ENCODE assay signal across 1 cellular context in the genomic region with DNA sequence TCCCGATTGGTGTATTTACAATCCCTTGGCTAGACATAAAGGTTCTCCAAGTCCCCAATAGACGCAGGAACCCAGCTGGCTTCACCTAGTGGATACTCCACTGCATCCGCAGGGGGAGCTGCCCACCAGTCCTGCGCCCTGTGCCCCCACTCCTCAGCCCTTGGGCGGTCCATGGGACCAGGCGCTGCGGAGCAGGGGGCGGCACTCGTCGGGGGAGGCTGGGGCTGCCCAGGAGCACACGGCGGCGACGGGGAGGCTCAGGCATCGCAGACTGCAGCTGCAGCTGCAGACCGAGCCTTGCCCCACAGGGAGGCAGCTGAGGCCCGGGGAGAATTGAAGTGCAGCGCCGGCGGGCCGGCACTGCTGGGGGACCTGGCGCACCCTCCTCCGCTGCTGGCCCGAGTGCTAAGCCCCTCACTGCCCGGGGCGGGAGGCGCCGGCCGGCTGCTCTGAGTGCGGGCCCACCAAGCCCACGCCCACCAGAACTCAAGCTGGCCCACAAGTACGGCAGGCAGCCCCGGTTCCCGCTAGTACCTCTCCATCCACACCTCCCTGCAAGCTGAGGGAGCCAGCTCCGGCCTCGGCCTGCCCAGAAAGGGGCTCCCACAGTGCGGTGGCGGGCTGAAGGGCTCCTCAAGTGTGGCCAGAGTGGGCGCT.
TF ChIP-seq lines count a peak whose summit lies in the region.

No MANE protein-coding gene starts in this region.

TF ChIP-seq in GM23338, 12 proteins besides CTCF, POLR2A, EP300 and RAD21 (continued from another document):
- TF ChIP-seq, protein P1, sequence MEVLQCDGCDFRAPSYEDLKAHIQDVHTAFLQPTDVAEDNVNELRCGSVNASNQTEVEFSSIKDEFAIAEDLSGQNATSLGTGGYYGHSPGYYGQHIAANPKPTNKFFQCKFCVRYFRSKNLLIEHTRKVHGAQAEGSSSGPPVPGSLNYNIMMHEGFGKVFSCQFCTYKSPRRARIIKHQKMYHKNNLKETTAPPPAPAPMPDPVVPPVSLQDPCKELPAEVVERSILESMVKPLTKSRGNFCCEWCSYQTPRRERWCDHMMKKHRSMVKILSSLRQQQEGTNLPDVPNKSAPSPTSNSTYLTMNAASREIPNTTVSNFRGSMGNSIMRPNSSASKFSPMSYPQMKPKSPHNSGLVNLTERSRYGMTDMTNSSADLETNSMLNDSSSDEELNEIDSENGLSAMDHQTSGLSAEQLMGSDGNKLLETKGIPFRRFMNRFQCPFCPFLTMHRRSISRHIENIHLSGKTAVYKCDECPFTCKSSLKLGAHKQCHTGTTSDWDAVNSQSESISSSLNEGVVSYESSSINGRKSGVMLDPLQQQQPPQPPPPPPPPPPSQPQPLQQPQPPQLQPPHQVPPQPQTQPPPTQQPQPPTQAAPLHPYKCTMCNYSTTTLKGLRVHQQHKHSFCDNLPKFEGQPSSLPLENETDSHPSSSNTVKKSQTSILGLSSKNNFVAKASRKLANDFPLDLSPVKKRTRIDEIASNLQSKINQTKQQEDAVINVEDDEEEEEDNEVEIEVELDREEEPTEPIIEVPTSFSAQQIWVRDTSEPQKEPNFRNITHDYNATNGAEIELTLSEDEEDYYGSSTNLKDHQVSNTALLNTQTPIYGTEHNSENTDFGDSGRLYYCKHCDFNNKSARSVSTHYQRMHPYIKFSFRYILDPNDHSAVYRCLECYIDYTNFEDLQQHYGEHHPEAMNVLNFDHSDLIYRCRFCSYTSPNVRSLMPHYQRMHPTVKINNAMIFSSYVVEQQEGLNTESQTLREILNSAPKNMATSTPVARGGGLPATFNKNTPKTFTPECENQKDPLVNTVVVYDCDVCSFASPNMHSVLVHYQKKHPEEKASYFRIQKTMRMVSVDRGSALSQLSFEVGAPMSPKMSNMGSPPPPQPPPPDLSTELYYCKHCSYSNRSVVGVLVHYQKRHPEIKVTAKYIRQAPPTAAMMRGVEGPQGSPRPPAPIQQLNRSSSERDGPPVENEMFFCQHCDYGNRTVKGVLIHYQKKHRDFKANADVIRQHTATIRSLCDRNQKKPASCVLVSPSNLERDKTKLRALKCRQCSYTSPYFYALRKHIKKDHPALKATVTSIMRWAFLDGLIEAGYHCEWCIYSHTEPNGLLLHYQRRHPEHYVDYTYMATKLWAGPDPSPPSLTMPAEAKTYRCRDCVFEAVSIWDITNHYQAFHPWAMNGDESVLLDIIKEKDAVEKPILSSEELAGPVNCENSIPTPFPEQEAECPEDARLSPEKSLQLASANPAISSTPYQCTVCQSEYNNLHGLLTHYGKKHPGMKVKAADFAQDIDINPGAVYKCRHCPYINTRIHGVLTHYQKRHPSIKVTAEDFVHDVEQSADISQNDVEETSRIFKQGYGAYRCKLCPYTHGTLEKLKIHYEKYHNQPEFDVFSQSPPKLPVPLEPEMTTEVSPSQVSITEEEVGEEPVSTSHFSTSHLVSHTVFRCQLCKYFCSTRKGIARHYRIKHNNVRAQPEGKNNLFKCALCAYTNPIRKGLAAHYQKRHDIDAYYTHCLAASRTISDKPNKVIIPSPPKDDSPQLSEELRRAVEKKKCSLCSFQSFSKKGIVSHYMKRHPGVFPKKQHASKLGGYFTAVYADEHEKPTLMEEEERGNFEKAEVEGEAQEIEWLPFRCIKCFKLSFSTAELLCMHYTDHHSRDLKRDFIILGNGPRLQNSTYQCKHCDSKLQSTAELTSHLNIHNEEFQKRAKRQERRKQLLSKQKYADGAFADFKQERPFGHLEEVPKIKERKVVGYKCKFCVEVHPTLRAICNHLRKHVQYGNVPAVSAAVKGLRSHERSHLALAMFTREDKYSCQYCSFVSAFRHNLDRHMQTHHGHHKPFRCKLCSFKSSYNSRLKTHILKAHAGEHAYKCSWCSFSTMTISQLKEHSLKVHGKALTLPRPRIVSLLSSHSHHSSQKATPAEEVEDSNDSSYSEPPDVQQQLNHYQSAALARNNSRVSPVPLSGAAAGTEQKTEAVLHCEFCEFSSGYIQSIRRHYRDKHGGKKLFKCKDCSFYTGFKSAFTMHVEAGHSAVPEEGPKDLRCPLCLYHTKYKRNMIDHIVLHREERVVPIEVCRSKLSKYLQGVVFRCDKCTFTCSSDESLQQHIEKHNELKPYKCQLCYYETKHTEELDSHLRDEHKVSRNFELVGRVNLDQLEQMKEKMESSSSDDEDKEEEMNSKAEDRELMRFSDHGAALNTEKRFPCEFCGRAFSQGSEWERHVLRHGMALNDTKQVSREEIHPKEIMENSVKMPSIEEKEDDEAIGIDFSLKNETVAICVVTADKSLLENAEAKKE (CRISPR knock-in tag; IDR thresholded peaks at IDR 0.05): no peak
- no peak for TF ChIP-seq EZH2phosphoT487 (IDR thresholded peaks at IDR 0.05; ENCODE audit: unreplicated experiment)
- no peak for TF ChIP-seq STAT1 (IDR thresholded peaks at IDR 0.05; ENCODE audit: unreplicated experiment)
- TF ChIP-seq POLR2AphosphoS5 (IDR thresholded peaks at IDR 0.05; ENCODE audit: low read depth): no peak
- TF ChIP-seq ZNF114 (CRISPR knock-in tag; IDR thresholded peaks at IDR 0.05): no peak
- TF ChIP-seq, protein P2, sequence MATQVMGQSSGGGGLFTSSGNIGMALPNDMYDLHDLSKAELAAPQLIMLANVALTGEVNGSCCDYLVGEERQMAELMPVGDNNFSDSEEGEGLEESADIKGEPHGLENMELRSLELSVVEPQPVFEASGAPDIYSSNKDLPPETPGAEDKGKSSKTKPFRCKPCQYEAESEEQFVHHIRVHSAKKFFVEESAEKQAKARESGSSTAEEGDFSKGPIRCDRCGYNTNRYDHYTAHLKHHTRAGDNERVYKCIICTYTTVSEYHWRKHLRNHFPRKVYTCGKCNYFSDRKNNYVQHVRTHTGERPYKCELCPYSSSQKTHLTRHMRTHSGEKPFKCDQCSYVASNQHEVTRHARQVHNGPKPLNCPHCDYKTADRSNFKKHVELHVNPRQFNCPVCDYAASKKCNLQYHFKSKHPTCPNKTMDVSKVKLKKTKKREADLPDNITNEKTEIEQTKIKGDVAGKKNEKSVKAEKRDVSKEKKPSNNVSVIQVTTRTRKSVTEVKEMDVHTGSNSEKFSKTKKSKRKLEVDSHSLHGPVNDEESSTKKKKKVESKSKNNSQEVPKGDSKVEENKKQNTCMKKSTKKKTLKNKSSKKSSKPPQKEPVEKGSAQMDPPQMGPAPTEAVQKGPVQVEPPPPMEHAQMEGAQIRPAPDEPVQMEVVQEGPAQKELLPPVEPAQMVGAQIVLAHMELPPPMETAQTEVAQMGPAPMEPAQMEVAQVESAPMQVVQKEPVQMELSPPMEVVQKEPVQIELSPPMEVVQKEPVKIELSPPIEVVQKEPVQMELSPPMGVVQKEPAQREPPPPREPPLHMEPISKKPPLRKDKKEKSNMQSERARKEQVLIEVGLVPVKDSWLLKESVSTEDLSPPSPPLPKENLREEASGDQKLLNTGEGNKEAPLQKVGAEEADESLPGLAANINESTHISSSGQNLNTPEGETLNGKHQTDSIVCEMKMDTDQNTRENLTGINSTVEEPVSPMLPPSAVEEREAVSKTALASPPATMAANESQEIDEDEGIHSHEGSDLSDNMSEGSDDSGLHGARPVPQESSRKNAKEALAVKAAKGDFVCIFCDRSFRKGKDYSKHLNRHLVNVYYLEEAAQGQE (IDR thresholded peaks at IDR 0.05; ENCODE audit: unreplicated experiment): no peak
- TF ChIP-seq CREB1 (CRISPR knock-in tag; IDR thresholded peaks at IDR 0.05; ENCODE audit: low read depth): no peak
- TF ChIP-seq JUNB (IDR thresholded peaks at IDR 0.05; ENCODE audit: unreplicated experiment): no peak
- no peak for TF ChIP-seq EZH2 (IDR thresholded peaks at IDR 0.05; ENCODE audit: low read depth, unreplicated experiment)
- no peak for TF ChIP-seq ZNF331 (CRISPR knock-in tag; IDR thresholded peaks at IDR 0.05; ENCODE audit: low read depth)
- TF ChIP-seq, protein P3, sequence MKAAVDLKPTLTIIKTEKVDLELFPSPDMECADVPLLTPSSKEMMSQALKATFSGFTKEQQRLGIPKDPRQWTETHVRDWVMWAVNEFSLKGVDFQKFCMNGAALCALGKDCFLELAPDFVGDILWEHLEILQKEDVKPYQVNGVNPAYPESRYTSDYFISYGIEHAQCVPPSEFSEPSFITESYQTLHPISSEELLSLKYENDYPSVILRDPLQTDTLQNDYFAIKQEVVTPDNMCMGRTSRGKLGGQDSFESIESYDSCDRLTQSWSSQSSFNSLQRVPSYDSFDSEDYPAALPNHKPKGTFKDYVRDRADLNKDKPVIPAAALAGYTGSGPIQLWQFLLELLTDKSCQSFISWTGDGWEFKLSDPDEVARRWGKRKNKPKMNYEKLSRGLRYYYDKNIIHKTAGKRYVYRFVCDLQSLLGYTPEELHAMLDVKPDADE (IDR thresholded peaks at IDR 0.05): no peak
